ENCODE assay signal across 10 cellular contexts in the genomic region with DNA sequence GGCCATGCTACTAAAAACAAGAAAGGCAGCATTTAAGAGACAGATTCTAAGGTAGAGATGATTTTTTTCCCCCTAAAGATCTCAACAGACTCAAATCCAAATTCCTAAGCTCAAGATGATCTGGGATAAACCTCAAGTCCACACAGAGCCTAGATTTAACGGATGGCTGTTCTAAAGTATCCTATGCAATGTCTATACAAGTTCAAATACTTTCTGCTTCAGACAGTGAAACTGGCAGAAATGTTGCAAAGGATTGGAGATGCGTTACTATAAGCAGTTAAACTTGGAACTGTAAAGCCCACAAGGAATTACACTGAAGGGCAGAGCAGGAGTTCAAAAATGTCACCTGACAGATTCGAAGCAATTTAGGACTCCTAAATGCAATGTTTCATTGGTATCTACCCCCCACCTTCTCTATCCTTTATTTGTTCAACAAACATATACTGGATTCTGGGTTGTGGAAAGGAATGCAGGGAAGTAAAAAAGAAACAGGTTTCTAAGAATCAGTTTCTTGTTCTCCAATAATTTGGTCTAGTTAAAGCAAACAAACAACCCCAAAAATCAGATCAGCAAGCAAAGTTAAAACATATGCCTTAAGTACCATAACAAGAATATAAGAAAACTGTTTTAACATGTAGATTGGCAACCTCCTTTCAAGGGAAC. TPM values are rescaled to one million over a fixed set of nuclear protein-coding genes. Genes with fewer than 3 reads are reported as not detected.
DNase-seq lines count a peak whose midpoint lies in the region; ATAC-seq and TF ChIP-seq lines count a peak whose summit lies in the region.
"Had no signal": no experiment of that assay in that cellular context is flagged by ENCODE, and none has a peak within 500 bp of the region (broad histone marks: within the 10 kb centered on the region; RNA-seq: fewer than 3 reads in every experiment).

No MANE protein-coding gene starts in this region.

- no peak for DNase-seq in activated CD4-positive, alpha-beta memory T cell treated with anti-CD3 and anti-CD28 coated beads, Interleukin-2, amount 10 ng/mL, durations not matched to agents 7 days and 5 days
- no peak for DNase-seq in activated CD4-positive, alpha-beta memory T cell treated with anti-CD3 and anti-CD28 coated beads for 36 hours
- no peak for DNase-seq in breast epithelium (ENCODE audit: low spot score in 2 of 2)
- no peak for DNase-seq in right lobe of liver
- DNase-seq in thoracic aorta (ENCODE audit: low spot score): no peak
- no peak for DNase-seq in SHP77 treated with DMSO at 0.1 percent for 48 hours (lab: John Stamatoyannopoulos, UW)
- DNase-seq in GM20000 (ENCODE audit: low spot score): no peak
- no peak for DNase-seq in activated gamma-delta T cell (lab: John Stamatoyannopoulos, UW)
- DNase-seq: NCI-H146 had no signal

- H3K9me3 ChIP-seq in breast epithelium (no peaks in the 10 kb centered on the region), right lobe of liver (no peaks in the 10 kb centered on the region), thoracic aorta (no peaks in the 10 kb centered on the region)

- no peaks in the 10 kb centered on the region for H3K36me3 Mint-ChIP-seq in activated CD4-positive, alpha-beta memory T cell treated with anti-CD3 and anti-CD28 coated beads, Interleukin-2, amount 10 ng/mL, durations not matched to agents 7 days and 5 days (ENCODE audit: low read depth)
- no peaks in the 10 kb centered on the region for H3K36me3 Mint-ChIP-seq in activated CD4-positive, alpha-beta memory T cell treated with anti-CD3 and anti-CD28 coated beads for 36 hours

- H3K4me3 Mint-ChIP-seq in activated CD4-positive, alpha-beta memory T cell treated with anti-CD3 and anti-CD28 coated beads, Interleukin-2, amount 10 ng/mL, durations not matched to agents 7 days and 5 days: peak overlapping the region; percentile 80
- no peak overlapping the region for H3K4me3 Mint-ChIP-seq in activated CD4-positive, alpha-beta memory T cell treated with anti-CD3 and anti-CD28 coated beads for 36 hours

- H3K4me1 ChIP-seq in breast epithelium (peaks cover 0 to 8% of the 10 kb centered on the region in 2 donors), right lobe of liver (peaks cover 0 to 17% (median 2%) of the 10 kb centered on the region in 4 donors), thoracic aorta (ENCODE audit: control insufficient read depth in 1 of 2, low read depth in 2 of 2) (peaks cover 3 to 34% of the 10 kb centered on the region in 2 donors)

- POLR2A ChIA-PET in activated CD4-positive, alpha-beta memory T cell treated with anti-CD3 and anti-CD28 coated beads, Interleukin-2, amount 10 ng/mL, durations not matched to agents 7 days and 5 days (lab: Charles Lee): no interaction called here
- POLR2A ChIA-PET in activated CD4-positive, alpha-beta memory T cell treated with anti-CD3 and anti-CD28 coated beads for 36 hours (lab: Charles Lee): no interaction called here

- CTCF ChIA-PET in activated CD4-positive, alpha-beta memory T cell treated with anti-CD3 and anti-CD28 coated beads, Interleukin-2, amount 10 ng/mL, durations not matched to agents 7 days and 5 days (lab: Charles Lee): interaction anchor here (0.6 to 0.8 kb wide), 2 partner anchors 14 to 669 kb away, joined by 3 to 7 read pairs; no protein-coding TSS in a partner anchor
- CTCF ChIA-PET in activated CD4-positive, alpha-beta memory T cell treated with anti-CD3 and anti-CD28 coated beads for 36 hours (lab: Charles Lee): interaction anchor here (0.9 kb wide), 1 partner anchor 23 kb away, joined by 3 read pairs; no protein-coding TSS in a partner anchor

- H3K27ac ChIP-seq in breast epithelium (peak overlapping the region; percentile 93 to 96), right lobe of liver (peak overlapping the region in 1 of 3 donors; percentile 5), thoracic aorta (peak overlapping the region; percentile 83 to 84)
- H3K27ac ChIP-seq: C4-2B had no signal

- H3K27ac Mint-ChIP-seq in activated CD4-positive, alpha-beta memory T cell treated with anti-CD3 and anti-CD28 coated beads, Interleukin-2, amount 10 ng/mL, durations not matched to agents 7 days and 5 days: no peak overlapping the region
- no peak overlapping the region for H3K27ac Mint-ChIP-seq in activated CD4-positive, alpha-beta memory T cell treated with anti-CD3 and anti-CD28 coated beads for 36 hours

- peaks cover 36% of the 10 kb centered on the region for H3K4me1 Mint-ChIP-seq in activated CD4-positive, alpha-beta memory T cell treated with anti-CD3 and anti-CD28 coated beads, Interleukin-2, amount 10 ng/mL, durations not matched to agents 7 days and 5 days
- peaks cover 34% of the 10 kb centered on the region for H3K4me1 Mint-ChIP-seq in activated CD4-positive, alpha-beta memory T cell treated with anti-CD3 and anti-CD28 coated beads for 36 hours (ENCODE audit: low read depth)

- no peaks in the 10 kb centered on the region for H3K9me3 Mint-ChIP-seq in activated CD4-positive, alpha-beta memory T cell treated with anti-CD3 and anti-CD28 coated beads, Interleukin-2, amount 10 ng/mL, durations not matched to agents 7 days and 5 days
- no peaks in the 10 kb centered on the region for H3K9me3 Mint-ChIP-seq in activated CD4-positive, alpha-beta memory T cell treated with anti-CD3 and anti-CD28 coated beads for 36 hours

- H3K4me3 ChIP-seq in breast epithelium: peak overlapping the region; percentile 79 to 95 (median 93)
- H3K4me3 ChIP-seq in right lobe of liver: peak overlapping the region in 2 of 3 donors; percentile 75 to 77
- peak overlapping the region; percentile 87 for H3K4me3 ChIP-seq in thoracic aorta

- no peaks in the 10 kb centered on the region for H3K27me3 ChIP-seq in breast epithelium
- no peaks in the 10 kb centered on the region for H3K27me3 ChIP-seq in right lobe of liver
- no peaks in the 10 kb centered on the region for H3K27me3 ChIP-seq in thoracic aorta (replicated peaks; ENCODE audit: insufficient read depth)

- no peak for TF ChIP-seq CTCF in breast epithelium (IDR thresholded peaks at IDR 0.05)
- TF ChIP-seq CTCF in right lobe of liver (IDR thresholded peaks at IDR 0.05): no peak
- TF ChIP-seq CTCF in thoracic aorta (IDR thresholded peaks at IDR 0.05): no peak
- TF ChIP-seq CTCF in GM20000 (IDR thresholded peaks at IDR 0.05; ENCODE audit: extremely low read depth, missing control alignments): no peak

- H3K27me3 Mint-ChIP-seq in activated CD4-positive, alpha-beta memory T cell treated with anti-CD3 and anti-CD28 coated beads, Interleukin-2, amount 10 ng/mL, durations not matched to agents 7 days and 5 days: peaks cover 1% of the 10 kb centered on the region
- H3K27me3 Mint-ChIP-seq in activated CD4-positive, alpha-beta memory T cell treated with anti-CD3 and anti-CD28 coated beads for 36 hours: no peaks in the 10 kb centered on the region

- intact Hi-C loops in activated CD4-positive, alpha-beta memory T cell treated with anti-CD3 and anti-CD28 coated beads for 36 hours (cut with micrococcal nuclease): loop anchor here (5.0 kb wide), 1 partner anchor 66 kb away; a partner anchor contains a TSS
- intact Hi-C loops in breast epithelium (cut with DNase I; ENCODE audit: low total_unique reads): no loop called here
- intact Hi-C loops in right lobe of liver (cut with DNase I): no loop called here

- WGBS in right lobe of liver (ENCODE audit: insufficient coverage, low coverage, low lambda C conversion rate, missing lambda C conversion rate): 55% methylated on average over 3 of the region's 3 CpGs

- ATAC-seq in right lobe of liver: no peak
- ATAC-seq in thoracic aorta (ENCODE audit: insufficient number of reproducible peaks, low FRiP score, low read depth): no peak

- H3K36me3 ChIP-seq in breast epithelium (no peaks in the 10 kb centered on the region), right lobe of liver (no peaks in the 10 kb centered on the region), thoracic aorta (no peaks in the 10 kb centered on the region)

- TF ChIP-seq POLR2A in breast epithelium (IDR thresholded peaks at IDR 0.05) (no peak), right lobe of liver (IDR thresholded peaks at IDR 0.05) (no peak)

RNA-seq across cellular contexts. Expression of a gene that starts 1.6 kb away (rescaled TPM):
- 1 to 10 TPM; 3.5 to 3.9 TPM for total RNA-seq in activated CD4-positive, alpha-beta memory T cell treated with anti-CD3 and anti-CD28 coated beads, Interleukin-2, amount 10 ng/mL, durations not matched to agents 7 days and 5 days
- total RNA-seq in activated CD4-positive, alpha-beta memory T cell treated with anti-CD3 and anti-CD28 coated beads for 36 hours: 1 to 10 TPM; 1.8 to 2.2 TPM
- total RNA-seq in breast epithelium (10 to 100 TPM; 15.7 to 35.8 (median 22.8) TPM), right lobe of liver (1 to 10 TPM; 2.5 to 4.9 (median 4.2) TPM), thoracic aorta (10 to 100 TPM; 24.5 to 27.7 TPM)
